Comparison of ENCODE assay signal across 8 cellular contexts in the genomic region with DNA sequence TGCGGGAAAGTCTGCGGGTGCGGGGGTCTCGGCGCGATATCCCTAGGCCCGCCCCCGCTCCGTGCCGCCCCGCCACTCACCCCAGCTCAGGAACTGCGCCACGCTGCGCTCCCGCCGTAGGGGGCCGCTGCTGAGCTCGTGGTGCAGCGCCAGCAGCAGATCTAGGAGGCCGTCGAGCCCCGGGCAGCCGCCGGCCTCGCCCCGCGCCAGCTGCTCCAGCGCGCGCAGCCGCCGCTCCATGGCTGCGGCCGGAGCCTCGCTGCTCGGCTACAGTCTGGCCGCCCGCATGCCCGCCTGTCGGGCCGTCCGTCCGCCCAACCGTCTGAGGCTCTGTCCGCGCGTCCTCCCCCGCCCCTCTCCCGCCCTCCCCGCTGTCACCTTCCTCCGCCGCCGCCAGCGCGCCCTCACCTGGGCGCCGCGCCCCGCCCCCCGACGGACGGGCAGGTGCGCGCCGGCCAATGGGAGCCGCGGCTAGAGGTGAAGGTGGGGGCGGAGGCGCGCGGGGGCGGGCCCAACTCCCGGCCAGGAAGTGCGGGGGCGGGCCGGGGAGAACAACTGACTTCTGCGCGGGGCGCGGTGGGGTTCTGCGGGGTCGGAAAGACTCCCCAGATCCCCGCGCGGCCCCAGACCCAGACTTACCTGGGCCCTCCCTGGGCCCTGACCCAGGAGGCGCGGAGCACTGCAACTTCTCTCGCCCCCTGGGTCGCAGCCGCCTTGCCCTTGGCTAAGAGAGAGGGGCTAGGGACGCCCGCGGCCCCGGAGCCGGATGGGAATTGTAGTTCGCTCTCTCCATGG. TPM values are rescaled to one million over a fixed set of nuclear protein-coding genes. Genes with fewer than 3 reads are reported as not detected.
DNase-seq lines count a peak whose midpoint lies in the region; ATAC-seq and TF ChIP-seq lines count a peak whose summit lies in the region.

A gene with protein sequence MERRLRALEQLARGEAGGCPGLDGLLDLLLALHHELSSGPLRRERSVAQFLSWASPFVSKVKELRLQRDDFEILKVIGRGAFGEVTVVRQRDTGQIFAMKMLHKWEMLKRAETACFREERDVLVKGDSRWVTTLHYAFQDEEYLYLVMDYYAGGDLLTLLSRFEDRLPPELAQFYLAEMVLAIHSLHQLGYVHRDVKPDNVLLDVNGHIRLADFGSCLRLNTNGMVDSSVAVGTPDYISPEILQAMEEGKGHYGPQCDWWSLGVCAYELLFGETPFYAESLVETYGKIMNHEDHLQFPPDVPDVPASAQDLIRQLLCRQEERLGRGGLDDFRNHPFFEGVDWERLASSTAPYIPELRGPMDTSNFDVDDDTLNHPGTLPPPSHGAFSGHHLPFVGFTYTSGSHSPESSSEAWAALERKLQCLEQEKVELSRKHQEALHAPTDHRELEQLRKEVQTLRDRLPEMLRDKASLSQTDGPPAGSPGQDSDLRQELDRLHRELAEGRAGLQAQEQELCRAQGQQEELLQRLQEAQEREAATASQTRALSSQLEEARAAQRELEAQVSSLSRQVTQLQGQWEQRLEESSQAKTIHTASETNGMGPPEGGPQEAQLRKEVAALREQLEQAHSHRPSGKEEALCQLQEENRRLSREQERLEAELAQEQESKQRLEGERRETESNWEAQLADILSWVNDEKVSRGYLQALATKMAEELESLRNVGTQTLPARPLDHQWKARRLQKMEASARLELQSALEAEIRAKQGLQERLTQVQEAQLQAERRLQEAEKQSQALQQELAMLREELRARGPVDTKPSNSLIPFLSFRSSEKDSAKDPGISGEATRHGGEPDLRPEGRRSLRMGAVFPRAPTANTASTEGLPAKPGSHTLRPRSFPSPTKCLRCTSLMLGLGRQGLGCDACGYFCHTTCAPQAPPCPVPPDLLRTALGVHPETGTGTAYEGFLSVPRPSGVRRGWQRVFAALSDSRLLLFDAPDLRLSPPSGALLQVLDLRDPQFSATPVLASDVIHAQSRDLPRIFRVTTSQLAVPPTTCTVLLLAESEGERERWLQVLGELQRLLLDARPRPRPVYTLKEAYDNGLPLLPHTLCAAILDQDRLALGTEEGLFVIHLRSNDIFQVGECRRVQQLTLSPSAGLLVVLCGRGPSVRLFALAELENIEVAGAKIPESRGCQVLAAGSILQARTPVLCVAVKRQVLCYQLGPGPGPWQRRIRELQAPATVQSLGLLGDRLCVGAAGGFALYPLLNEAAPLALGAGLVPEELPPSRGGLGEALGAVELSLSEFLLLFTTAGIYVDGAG (N-terminal part only) (minus strand): TSS at position 324 of the 795 bp plus-strand sequence. CDS start 84 bp downstream, at position 240.

- H3K36me3 Mint-ChIP-seq in WTC11 = peaks cover under 1% of the 10 kb centered on the region; the same call in 1 of the 2 replicates

- H3K4me1 Mint-ChIP-seq in WTC11 = peaks cover 40% of the 10 kb centered on the region

- H3K79me2 ChIP-seq in GM23248 (ENCODE audit: insufficient read depth) = no peaks in the 10 kb centered on the region

- no peaks in the 10 kb centered on the region for H3K27me3 ChIP-seq in GM23248 (replicated peaks; ENCODE audit: insufficient read depth)

- H3F3A ChIP-seq in GM23248 (ENCODE audit: insufficient read depth) = peaks cover 13% of the 10 kb centered on the region

- no peaks in the 10 kb centered on the region for H4K20me1 ChIP-seq in GM23248 (ENCODE audit: insufficient read depth)

- no peaks in the 10 kb centered on the region for H3K9me3 ChIP-seq in GM23248 (ENCODE audit: low read depth)

- no peaks in the 10 kb centered on the region for H3K9me2 ChIP-seq in GM23248 (ENCODE audit: insufficient read depth)

- 5 to 6% methylated on average over 27 to 65 of the region's 96 CpGs for WGBS in GM23248 (ENCODE audit: low coverage in 1 of 2, low lambda C conversion rate in 2 of 2, missing lambda C conversion rate in 2 of 2), 2 experiments

- no peaks in the 10 kb centered on the region for H3K9me3 Mint-ChIP-seq in WTC11

- in situ Hi-C loops in GM23248 (cut with MboI) = no loop called here

- H3K9ac ChIP-seq in GM23248 = 0 out of 2 replicates have a peak within 1 kb of the TSS, but pooled peaks have one; percentile 39

- peak within 1 kb of the TSS; percentile 91 for H3K27ac Mint-ChIP-seq in WTC11

- H3K27ac ChIP-seq in GM23248 (no peak within 1 kb of the TSS), coronary artery (peak within 1 kb of the TSS in 1 of 2 donors; percentile 45)

- no peaks in the 10 kb centered on the region for H3K36me3 ChIP-seq in GM23248 (ENCODE audit: low read depth)

- POLR2A ChIA-PET in WTC11 (lab: Charles Lee) = interaction anchor here (0.5 to 1.3 kb wide), 2 partner anchors 13 to 290 kb away, joined by 3 read pairs; a partner anchor contains a TSS

- H3K4me3 ChIP-seq in AG09309 (ENCODE audit: control insufficient read depth, low read depth, low read length) = no peak within 1 kb of the TSS; the same call in 1 of the 2 replicates
- peak within 1 kb of the TSS; percentile 49 for H3K4me3 ChIP-seq in GM23248
- peak within 1 kb of the TSS; percentile 74 for H3K4me3 ChIP-seq in coronary artery

- no peaks in the 10 kb centered on the region for H3K27me3 Mint-ChIP-seq in WTC11 (ENCODE audit: low read depth)

- H3K4me1 ChIP-seq in GM23248 (ENCODE audit: insufficient read depth) = no peaks in the 10 kb centered on the region

- peak within 1 kb of the TSS; percentile 25 for H3K4me2 ChIP-seq in GM23248 (ENCODE audit: unreplicated experiment)

- CTCF ChIA-PET in WTC11 (lab: Charles Lee) = interaction anchor here (0.5 to 12.5 kb wide), 13 partner anchors 20 to 695 kb away, joined by 3 to 372 read pairs (median 4); a partner anchor contains a TSS

- peak within 1 kb of the TSS; percentile 70 for H2AFZ ChIP-seq in GM23248

- TF ChIP-seq CTCF in AG09309 (IDR thresholded peaks at IDR 0.05; ENCODE audit: control insufficient read depth, insufficient read depth, low read depth, low read length, missing control alignments) = peak; percentile 55
- TF ChIP-seq CTCF in WTC11 (IDR thresholded peaks at IDR 0.05) = no peak
- peak; percentile 51 for TF ChIP-seq CTCF in coronary artery (IDR thresholded peaks at IDR 0.05)

- H3K4me3 Mint-ChIP-seq in WTC11 = peak within 1 kb of the TSS; percentile 93

- DNase-seq in AG09309 (ENCODE audit: low read depth) = no peak
- DNase-seq in GM23248 = peak; percentile 87
- peak; percentile 80 for DNase-seq in NCI-H2171 treated with DMSO at 0.1 percent for 48 hours (lab: John Stamatoyannopoulos, UW)
- DNase-seq in WTC11 (ENCODE audit: low spot score) = peak; percentile 89
- DNase-seq in coronary artery (ENCODE audit: low spot score) = no peak
- peak; percentile 93 for DNase-seq in left kidney (ENCODE audit: low read depth, low spot score)
- DNase-seq in stimulated activated naive CD4-positive, alpha-beta T cell (lab: John Stamatoyannopoulos, UW) = peak; percentile 55 to 79 (median 73)

- ATAC-seq in WTC11 (peak; percentile 61), HG02981 (IDR thresholded peaks at IDR 0.05; ENCODE audit: unreplicated experiment) (no peak)

TF ChIP-seq in WTC11, 78 proteins besides CTCF, POLR2A, EP300 and RAD21 (continues in another document):
- TF ChIP-seq SP1 (CRISPR knock-in tag; conservative IDR thresholded peaks at IDR 0.05) (peak; percentile 88), OVOL2 (CRISPR knock-in tag; IDR thresholded peaks at IDR 0.05; ENCODE audit: borderline replicate concordance) (no peak), FOXP1 (CRISPR knock-in tag; IDR thresholded peaks at IDR 0.05; ENCODE audit: borderline replicate concordance) (peak; percentile 44; the same call in 1 of the 2 replicates), JAZF1 (CRISPR knock-in tag; IDR thresholded peaks at IDR 0.05) (no peak), ZNF219 (CRISPR knock-in tag; IDR thresholded peaks at IDR 0.05; ENCODE audit: borderline replicate concordance) (no peak)
- TF ChIP-seq, protein P1, sequence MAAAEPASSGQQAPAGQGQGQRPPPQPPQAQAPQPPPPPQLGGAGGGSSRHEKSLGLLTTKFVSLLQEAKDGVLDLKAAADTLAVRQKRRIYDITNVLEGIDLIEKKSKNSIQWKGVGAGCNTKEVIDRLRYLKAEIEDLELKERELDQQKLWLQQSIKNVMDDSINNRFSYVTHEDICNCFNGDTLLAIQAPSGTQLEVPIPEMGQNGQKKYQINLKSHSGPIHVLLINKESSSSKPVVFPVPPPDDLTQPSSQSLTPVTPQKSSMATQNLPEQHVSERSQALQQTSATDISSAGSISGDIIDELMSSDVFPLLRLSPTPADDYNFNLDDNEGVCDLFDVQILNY (CRISPR knock-in tag; IDR thresholded peaks at IDR 0.05) = peak; percentile 53; the same call in 1 of the 2 replicates
- TF ChIP-seq, protein P2, sequence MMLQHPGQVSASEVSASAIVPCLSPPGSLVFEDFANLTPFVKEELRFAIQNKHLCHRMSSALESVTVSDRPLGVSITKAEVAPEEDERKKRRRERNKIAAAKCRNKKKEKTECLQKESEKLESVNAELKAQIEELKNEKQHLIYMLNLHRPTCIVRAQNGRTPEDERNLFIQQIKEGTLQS (CRISPR knock-in tag; conservative IDR thresholded peaks at IDR 0.05) = no peak
- TF ChIP-seq, protein P3, sequence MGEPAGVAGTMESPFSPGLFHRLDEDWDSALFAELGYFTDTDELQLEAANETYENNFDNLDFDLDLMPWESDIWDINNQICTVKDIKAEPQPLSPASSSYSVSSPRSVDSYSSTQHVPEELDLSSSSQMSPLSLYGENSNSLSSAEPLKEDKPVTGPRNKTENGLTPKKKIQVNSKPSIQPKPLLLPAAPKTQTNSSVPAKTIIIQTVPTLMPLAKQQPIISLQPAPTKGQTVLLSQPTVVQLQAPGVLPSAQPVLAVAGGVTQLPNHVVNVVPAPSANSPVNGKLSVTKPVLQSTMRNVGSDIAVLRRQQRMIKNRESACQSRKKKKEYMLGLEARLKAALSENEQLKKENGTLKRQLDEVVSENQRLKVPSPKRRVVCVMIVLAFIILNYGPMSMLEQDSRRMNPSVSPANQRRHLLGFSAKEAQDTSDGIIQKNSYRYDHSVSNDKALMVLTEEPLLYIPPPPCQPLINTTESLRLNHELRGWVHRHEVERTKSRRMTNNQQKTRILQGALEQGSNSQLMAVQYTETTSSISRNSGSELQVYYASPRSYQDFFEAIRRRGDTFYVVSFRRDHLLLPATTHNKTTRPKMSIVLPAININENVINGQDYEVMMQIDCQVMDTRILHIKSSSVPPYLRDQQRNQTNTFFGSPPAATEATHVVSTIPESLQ (CRISPR knock-in tag; IDR thresholded peaks at IDR 0.05) = no peak
- TF ChIP-seq, protein P4, sequence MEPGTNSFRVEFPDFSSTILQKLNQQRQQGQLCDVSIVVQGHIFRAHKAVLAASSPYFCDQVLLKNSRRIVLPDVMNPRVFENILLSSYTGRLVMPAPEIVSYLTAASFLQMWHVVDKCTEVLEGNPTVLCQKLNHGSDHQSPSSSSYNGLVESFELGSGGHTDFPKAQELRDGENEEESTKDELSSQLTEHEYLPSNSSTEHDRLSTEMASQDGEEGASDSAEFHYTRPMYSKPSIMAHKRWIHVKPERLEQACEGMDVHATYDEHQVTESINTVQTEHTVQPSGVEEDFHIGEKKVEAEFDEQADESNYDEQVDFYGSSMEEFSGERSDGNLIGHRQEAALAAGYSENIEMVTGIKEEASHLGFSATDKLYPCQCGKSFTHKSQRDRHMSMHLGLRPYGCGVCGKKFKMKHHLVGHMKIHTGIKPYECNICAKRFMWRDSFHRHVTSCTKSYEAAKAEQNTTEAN (CRISPR knock-in tag; IDR thresholded peaks at IDR 0.05) = peak; percentile 45; the same call in 1 of the 2 replicates

RNA-seq across cellular contexts. Expression of the gene that starts here (rescaled TPM):
- total RNA-seq in GM23248 (2014; rRNA removed; shearing (Covaris generic)) = not detected in 2 replicates
- polyA plus RNA-seq in GM23248 (2016; fragmentation: Nextera tagmentation; extraction: Ambion mirVana) = not detected in 2 replicates
- total RNA-seq in WTC11 (2021) = 14.9 to 21.6 TPM (median 17.3 TPM) in 3 replicates

Comparison
In these comparisons a context has a peak if more than half of its experiments do, and no peak if none do; other contexts are left out.
1. RNA of the gene that starts here (total RNA-seq): 14.9 to 21.6 TPM in WTC11; not detected in GM23248; every median in the first group is over 10 times any median in the second.
2. Peak in DNase-seq, H3K4me3 ChIP-seq, H3K9ac ChIP-seq and H3K4me2 ChIP-seq in GM23248; RNA of the gene not detected or under 1 TPM.
3. DNase-seq: peak in NCI-H2171 treated with DMSO at 0.1 percent for 48 hours (single experiment), WTC11 (single experiment), left kidney (single experiment) and stimulated activated naive CD4-positive, alpha-beta T cell (6 of 6); none in AG09309 (single experiment) and coronary artery (single experiment).